Comparison of ENCODE assay signal across 2 cellular contexts in genomic region chrX:153818064-153818463, GRCh38. TPM values are rescaled to one million over a fixed set of nuclear protein-coding genes. Genes with fewer than 3 reads are reported as not detected.
"Had no signal": no experiment of that assay in that cellular context is flagged by ENCODE, and none has a peak within 500 bp of the region (broad histone marks: within the 10 kb centered on the region; RNA-seq: fewer than 3 reads in every experiment).

No MANE protein-coding gene starts in this region.

RNA-seq across cellular contexts. Expression of gene PDZD4, which starts 12.3 kb away (rescaled TPM):
- total RNA-seq: HepG2 had no signal
- polyA plus RNA-seq: HepG2 had no signal

RNA-seq across cellular contexts. Expression of gene SRPK3, which starts 37.2 kb away (rescaled TPM):
- total RNA-seq: HT1080 had no signal
